1 cellular context compared by ENCODE assay signal in genomic region chr7:149838224-149838991, GRCh38.
TF ChIP-seq lines count a peak whose summit lies in the region.

Gene ZNF862, plus strand, starts transcription at chr7:149838375. Its CDS starts 237 bp downstream, at chr7:149838612.

TF ChIP-seq in HepG2, 621 proteins besides CTCF, POLR2A, EP300 and RAD21 (continued from another document and continues in another):
- TF ChIP-seq ARID5B (CRISPR knock-in tag; IDR thresholded peaks at IDR 0.05) = peak; percentile 70
- TF ChIP-seq ONECUT2 (CRISPR knock-in tag; IDR thresholded peaks at IDR 0.05) = no peak
- TF ChIP-seq ZZZ3 (CRISPR knock-in tag; IDR thresholded peaks at IDR 0.05; ENCODE audit: borderline replicate concordance) = peak; percentile 58; the same call in 1 of the 2 replicates
- TF ChIP-seq ZBTB42 (CRISPR knock-in tag; IDR thresholded peaks at IDR 0.05) = peak; percentile 68; the same call in 1 of the 2 replicates
- TF ChIP-seq ZNF557 (CRISPR knock-in tag; IDR thresholded peaks at IDR 0.05) = no peak
- TF ChIP-seq ZNF460 (CRISPR knock-in tag; IDR thresholded peaks at IDR 0.05; ENCODE audit: borderline replicate concordance) = no peak
- TF ChIP-seq ZBTB38 (CRISPR knock-in tag; IDR thresholded peaks at IDR 0.05) = peak; percentile 72
- TF ChIP-seq ZKSCAN8 (CRISPR knock-in tag; IDR thresholded peaks at IDR 0.05; ENCODE audit: borderline replicate concordance) = no peak
- TF ChIP-seq ATF1 (CRISPR knock-in tag; IDR thresholded peaks at IDR 0.05) = no peak
- TF ChIP-seq ZNF605 (CRISPR knock-in tag; IDR thresholded peaks at IDR 0.05) = no peak; the same call in 1 of the 2 replicates
- TF ChIP-seq ZNF770 (CRISPR knock-in tag; IDR thresholded peaks at IDR 0.05) = peak; percentile 56; the same call in 1 of the 2 replicates
- TF ChIP-seq HIC2 (CRISPR knock-in tag; IDR thresholded peaks at IDR 0.05; ENCODE audit: low read depth) = no peak
- TF ChIP-seq, protein P1, sequence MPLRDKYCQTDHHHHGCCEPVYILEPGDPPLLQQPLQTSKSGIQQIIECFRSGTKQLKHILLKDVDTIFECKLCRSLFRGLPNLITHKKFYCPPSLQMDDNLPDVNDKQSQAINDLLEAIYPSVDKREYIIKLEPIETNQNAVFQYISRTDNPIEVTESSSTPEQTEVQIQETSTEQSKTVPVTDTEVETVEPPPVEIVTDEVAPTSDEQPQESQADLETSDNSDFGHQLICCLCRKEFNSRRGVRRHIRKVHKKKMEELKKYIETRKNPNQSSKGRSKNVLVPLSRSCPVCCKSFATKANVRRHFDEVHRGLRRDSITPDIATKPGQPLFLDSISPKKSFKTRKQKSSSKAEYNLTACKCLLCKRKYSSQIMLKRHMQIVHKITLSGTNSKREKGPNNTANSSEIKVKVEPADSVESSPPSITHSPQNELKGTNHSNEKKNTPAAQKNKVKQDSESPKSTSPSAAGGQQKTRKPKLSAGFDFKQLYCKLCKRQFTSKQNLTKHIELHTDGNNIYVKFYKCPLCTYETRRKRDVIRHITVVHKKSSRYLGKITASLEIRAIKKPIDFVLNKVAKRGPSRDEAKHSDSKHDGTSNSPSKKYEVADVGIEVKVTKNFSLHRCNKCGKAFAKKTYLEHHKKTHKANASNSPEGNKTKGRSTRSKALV (CRISPR knock-in tag; IDR thresholded peaks at IDR 0.05) = peak; percentile 39; the same call in 1 of the 2 replicates
- TF ChIP-seq RFX5 (IDR thresholded peaks at IDR 0.05; ENCODE audit: low read depth, low read length) = peak; percentile 66; the same call in 1 of the 2 replicates
- 0 out of 2 replicates have a peak, but pooled peaks have one; percentile 34 for TF ChIP-seq GATA4 (IDR thresholded peaks at IDR 0.05; ENCODE audit: borderline replicate concordance, low read depth)
- no peak for TF ChIP-seq ZNF263 (CRISPR knock-in tag; IDR thresholded peaks at IDR 0.05)
- peak; percentile 91; the same call in 1 of the 2 replicates for TF ChIP-seq MXD3 (CRISPR knock-in tag; IDR thresholded peaks at IDR 0.05)
- no peak for TF ChIP-seq PLRG1 (conservative IDR thresholded peaks at IDR 0.05)
- TF ChIP-seq KLF6 (CRISPR knock-in tag; IDR thresholded peaks at IDR 0.05) = no peak
- TF ChIP-seq NFYB (CRISPR knock-in tag; IDR thresholded peaks at IDR 0.05) = no peak; the same call in none of the 2 replicates
- TF ChIP-seq SNRNP70 (IDR thresholded peaks at IDR 0.05; ENCODE audit: low read depth, low read length) = no peak
- peak; percentile 71 for TF ChIP-seq DMAP1 (CRISPR knock-in tag; IDR thresholded peaks at IDR 0.05)
- peak; percentile 80 for TF ChIP-seq ASH2L (IDR thresholded peaks at IDR 0.05; ENCODE audit: insufficient read length, low read depth, low read length)
- no peak for TF ChIP-seq SIN3A (IDR thresholded peaks at IDR 0.05; ENCODE audit: borderline replicate concordance, low read depth, low read length)
- no peak; the same call in 1 of the 2 replicates for TF ChIP-seq ZNF484 (CRISPR knock-in tag; IDR thresholded peaks at IDR 0.05; ENCODE audit: borderline replicate concordance, low read depth)
- peak; percentile 82 for TF ChIP-seq TBX2 (CRISPR knock-in tag; IDR thresholded peaks at IDR 0.05; ENCODE audit: borderline replicate concordance)
- no peak for TF ChIP-seq SMC3 (IDR thresholded peaks at IDR 0.05; ENCODE audit: low read length)
- no peak for TF ChIP-seq ZNF629 (CRISPR knock-in tag; conservative IDR thresholded peaks at IDR 0.05)
- no peak for TF ChIP-seq MTF1 (CRISPR knock-in tag; IDR thresholded peaks at IDR 0.05)
- TF ChIP-seq PRPF4 (IDR thresholded peaks at IDR 0.05; ENCODE audit: low read depth, low read length, poor library complexity, severe bottlenecking) = no peak
- no peak for TF ChIP-seq ZSCAN9 (CRISPR knock-in tag; IDR thresholded peaks at IDR 0.05; ENCODE audit: borderline replicate concordance)
- TF ChIP-seq, protein P2, sequence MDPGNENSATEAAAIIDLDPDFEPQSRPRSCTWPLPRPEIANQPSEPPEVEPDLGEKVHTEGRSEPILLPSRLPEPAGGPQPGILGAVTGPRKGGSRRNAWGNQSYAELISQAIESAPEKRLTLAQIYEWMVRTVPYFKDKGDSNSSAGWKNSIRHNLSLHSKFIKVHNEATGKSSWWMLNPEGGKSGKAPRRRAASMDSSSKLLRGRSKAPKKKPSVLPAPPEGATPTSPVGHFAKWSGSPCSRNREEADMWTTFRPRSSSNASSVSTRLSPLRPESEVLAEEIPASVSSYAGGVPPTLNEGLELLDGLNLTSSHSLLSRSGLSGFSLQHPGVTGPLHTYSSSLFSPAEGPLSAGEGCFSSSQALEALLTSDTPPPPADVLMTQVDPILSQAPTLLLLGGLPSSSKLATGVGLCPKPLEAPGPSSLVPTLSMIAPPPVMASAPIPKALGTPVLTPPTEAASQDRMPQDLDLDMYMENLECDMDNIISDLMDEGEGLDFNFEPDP (CRISPR knock-in tag; conservative IDR thresholded peaks at IDR 0.05) = no peak
- no peak for TF ChIP-seq SMARCE1 (IDR thresholded peaks at IDR 0.05; ENCODE audit: borderline replicate concordance)
- 0 out of 2 replicates have a peak, but pooled peaks have one; percentile 38 for TF ChIP-seq ZNF34 (CRISPR knock-in tag; IDR thresholded peaks at IDR 0.05; ENCODE audit: borderline replicate concordance)
- no peak for TF ChIP-seq TMF1 (CRISPR knock-in tag; IDR thresholded peaks at IDR 0.05; ENCODE audit: low read depth)
- no peak for TF ChIP-seq ZNF740 (CRISPR knock-in tag; IDR thresholded peaks at IDR 0.05)
- TF ChIP-seq, protein P3, sequence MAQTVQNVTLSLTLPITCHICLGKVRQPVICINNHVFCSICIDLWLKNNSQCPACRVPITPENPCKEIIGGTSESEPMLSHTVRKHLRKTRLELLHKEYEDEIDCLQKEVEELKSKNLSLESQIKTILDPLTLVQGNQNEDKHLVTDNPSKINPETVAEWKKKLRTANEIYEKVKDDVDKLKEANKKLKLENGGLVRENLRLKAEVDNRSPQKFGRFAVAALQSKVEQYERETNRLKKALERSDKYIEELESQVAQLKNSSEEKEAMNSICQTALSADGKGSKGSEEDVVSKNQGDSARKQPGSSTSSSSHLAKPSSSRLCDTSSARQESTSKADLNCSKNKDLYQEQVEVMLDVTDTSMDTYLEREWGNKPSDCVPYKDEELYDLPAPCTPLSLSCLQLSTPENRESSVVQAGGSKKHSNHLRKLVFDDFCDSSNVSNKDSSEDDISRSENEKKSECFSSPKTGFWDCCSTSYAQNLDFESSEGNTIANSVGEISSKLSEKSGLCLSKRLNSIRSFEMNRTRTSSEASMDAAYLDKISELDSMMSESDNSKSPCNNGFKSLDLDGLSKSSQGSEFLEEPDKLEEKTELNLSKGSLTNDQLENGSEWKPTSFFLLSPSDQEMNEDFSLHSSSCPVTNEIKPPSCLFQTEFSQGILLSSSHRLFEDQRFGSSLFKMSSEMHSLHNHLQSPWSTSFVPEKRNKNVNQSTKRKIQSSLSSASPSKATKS (CRISPR knock-in tag; IDR thresholded peaks at IDR 0.05) = no peak
- TF ChIP-seq, protein P4, sequence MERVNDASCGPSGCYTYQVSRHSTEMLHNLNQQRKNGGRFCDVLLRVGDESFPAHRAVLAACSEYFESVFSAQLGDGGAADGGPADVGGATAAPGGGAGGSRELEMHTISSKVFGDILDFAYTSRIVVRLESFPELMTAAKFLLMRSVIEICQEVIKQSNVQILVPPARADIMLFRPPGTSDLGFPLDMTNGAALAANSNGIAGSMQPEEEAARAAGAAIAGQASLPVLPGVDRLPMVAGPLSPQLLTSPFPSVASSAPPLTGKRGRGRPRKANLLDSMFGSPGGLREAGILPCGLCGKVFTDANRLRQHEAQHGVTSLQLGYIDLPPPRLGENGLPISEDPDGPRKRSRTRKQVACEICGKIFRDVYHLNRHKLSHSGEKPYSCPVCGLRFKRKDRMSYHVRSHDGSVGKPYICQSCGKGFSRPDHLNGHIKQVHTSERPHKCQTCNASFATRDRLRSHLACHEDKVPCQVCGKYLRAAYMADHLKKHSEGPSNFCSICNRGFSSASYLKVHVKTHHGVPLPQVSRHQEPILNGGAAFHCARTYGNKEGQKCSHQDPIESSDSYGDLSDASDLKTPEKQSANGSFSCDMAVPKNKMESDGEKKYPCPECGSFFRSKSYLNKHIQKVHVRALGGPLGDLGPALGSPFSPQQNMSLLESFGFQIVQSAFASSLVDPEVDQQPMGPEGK (CRISPR knock-in tag; IDR thresholded peaks at IDR 0.05) = peak; percentile 94
- no peak for TF ChIP-seq SNAPC5 (CRISPR knock-in tag; IDR thresholded peaks at IDR 0.05; ENCODE audit: borderline replicate concordance)
- peak; percentile 80; the same call in 1 of the 2 replicates for TF ChIP-seq MTF2 (CRISPR knock-in tag; IDR thresholded peaks at IDR 0.05; ENCODE audit: borderline replicate concordance)
- no peak for TF ChIP-seq ZFP62 (CRISPR knock-in tag; IDR thresholded peaks at IDR 0.05)
- TF ChIP-seq ZFYVE20 (CRISPR knock-in tag; IDR thresholded peaks at IDR 0.05; ENCODE audit: borderline replicate concordance, low read depth) = no peak
- peak; percentile 86; the same call in 1 of the 2 replicates for TF ChIP-seq MEIS1 (CRISPR knock-in tag; IDR thresholded peaks at IDR 0.05; ENCODE audit: borderline replicate concordance)
- TF ChIP-seq, protein P5, sequence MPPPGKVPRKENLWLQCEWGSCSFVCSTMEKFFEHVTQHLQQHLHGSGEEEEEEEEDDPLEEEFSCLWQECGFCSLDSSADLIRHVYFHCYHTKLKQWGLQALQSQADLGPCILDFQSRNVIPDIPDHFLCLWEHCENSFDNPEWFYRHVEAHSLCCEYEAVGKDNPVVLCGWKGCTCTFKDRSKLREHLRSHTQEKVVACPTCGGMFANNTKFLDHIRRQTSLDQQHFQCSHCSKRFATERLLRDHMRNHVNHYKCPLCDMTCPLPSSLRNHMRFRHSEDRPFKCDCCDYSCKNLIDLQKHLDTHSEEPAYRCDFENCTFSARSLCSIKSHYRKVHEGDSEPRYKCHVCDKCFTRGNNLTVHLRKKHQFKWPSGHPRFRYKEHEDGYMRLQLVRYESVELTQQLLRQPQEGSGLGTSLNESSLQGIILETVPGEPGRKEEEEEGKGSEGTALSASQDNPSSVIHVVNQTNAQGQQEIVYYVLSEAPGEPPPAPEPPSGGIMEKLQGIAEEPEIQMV (CRISPR knock-in tag; IDR thresholded peaks at IDR 0.05; ENCODE audit: low read depth) = peak; percentile 88
- TF ChIP-seq TOPORS (CRISPR knock-in tag; IDR thresholded peaks at IDR 0.05) = no peak
- peak; percentile 98 for TF ChIP-seq ZNF746 (CRISPR knock-in tag; IDR thresholded peaks at IDR 0.05)
